ENCODE assay signal across 20 cellular contexts in genomic region chr12:99822273-99822672, GRCh38.
DNase-seq lines count a peak whose midpoint lies in the region; ATAC-seq and TF ChIP-seq lines count a peak whose summit lies in the region.
"Had no signal": no experiment of that assay in that cellular context is flagged by ENCODE, and none has a peak within 500 bp of the region (broad histone marks: within the 10 kb centered on the region; RNA-seq: fewer than 3 reads in every experiment).

No MANE protein-coding gene starts in this region.

- no peak overlapping the region for H3K4me2 ChIP-seq in GM23338
- no peak overlapping the region for H3K4me2 ChIP-seq in PC-3 (ENCODE audit: low read length)
- no peak overlapping the region for H3K4me2 ChIP-seq in neural progenitor cell
- H3K4me2 ChIP-seq: BLaER1 had no signal

- TF ChIP-seq CTCF in GM23338 (conservative IDR thresholded peaks at IDR 0.05; ENCODE audit: low read depth in 2 of 2), result peak; percentile 38 to 48; a peak in 3 of 4 replicates
- no peak for TF ChIP-seq CTCF in HEK293 (tag by site-specific recombination; IDR thresholded peaks at IDR 0.05)
- peak; percentile 34; the same call in 1 of the 2 replicates for TF ChIP-seq CTCF in PC-3 (conservative IDR thresholded peaks at IDR 0.05; ENCODE audit: low read depth, low read length)
- peak; percentile 27 for TF ChIP-seq CTCF in neural progenitor cell (IDR thresholded peaks at IDR 0.05)
- TF ChIP-seq CTCF in foreskin keratinocyte (conservative IDR thresholded peaks at IDR 0.05), result no peak

- H3K9ac ChIP-seq in PC-3 (ENCODE audit: low read length), result no peak overlapping the region
- no peak overlapping the region for H3K9ac ChIP-seq in neural progenitor cell
- H3K9ac ChIP-seq: BLaER1 had no signal

- H4K20me1 ChIP-seq in GM23338 (replicated peaks; ENCODE audit: insufficient read depth) (no peaks in the 10 kb centered on the region), PC-3 (ENCODE audit: low read length) (no peaks in the 10 kb centered on the region), neural progenitor cell (ENCODE audit: low read depth) (no peaks in the 10 kb centered on the region)

- H3K27ac Mint-ChIP-seq in GM23338 (no peak overlapping the region), neural progenitor cell (no peak overlapping the region)
- H3K27ac Mint-ChIP-seq in natural killer cell treated with Interleukin-12 subunit alpha and Interleukin-12 subunit beta and Interleukin-15 and Interleukin-18, amount 100 ng/mL, for 72 hours, result no peak overlapping the region
- H3K27ac Mint-ChIP-seq: B cell; CD4-positive, CD25-positive, alpha-beta regulatory T cell; CD8-positive, alpha-beta T cell had no signal

- POLR2A ChIA-PET in HEK293 (lab: Yijun Ruan, JAX), result no interaction called here
- POLR2A ChIA-PET in PC-3 (lab: Charles Lee; ENCODE audit: unreplicated experiment), result no interaction called here

- no peaks in the 10 kb centered on the region for H3K36me3 Mint-ChIP-seq in GM23338 (ENCODE audit: low read depth)
- H3K36me3 Mint-ChIP-seq in neural progenitor cell, result no peaks in the 10 kb centered on the region
- no peaks in the 10 kb centered on the region for H3K36me3 Mint-ChIP-seq in natural killer cell treated with Interleukin-12 subunit alpha and Interleukin-12 subunit beta and Interleukin-15 and Interleukin-18, amount 100 ng/mL, for 72 hours
- H3K36me3 Mint-ChIP-seq: CD4-positive, CD25-positive, alpha-beta regulatory T cell; CD8-positive, alpha-beta T cell had no signal

- H3K9me3 ChIP-seq in HEK293 (ENCODE audit: control insufficient read depth, insufficient read depth, low read depth, low read length) (no peaks in the 10 kb centered on the region), PC-3 (ENCODE audit: low read length) (no peaks in the 10 kb centered on the region), neural progenitor cell (ENCODE audit: low read depth) (no peaks in the 10 kb centered on the region)
- H3K9me3 ChIP-seq: BLaER1 had no signal

- H3K27ac ChIP-seq in GM23338 (ENCODE audit: low read depth) (no peak overlapping the region), HEK293 (ENCODE audit: extremely low read depth, low read depth, low read length) (no peak overlapping the region), PC-3 (ENCODE audit: low read length) (no peak overlapping the region), neural progenitor cell (no peak overlapping the region), foreskin keratinocyte (no peak overlapping the region)
- H3K27ac ChIP-seq: 22Rv1, BLaER1, C4-2B had no signal

- no peaks in the 10 kb centered on the region for H3K79me2 ChIP-seq in GM23338 (replicated peaks; ENCODE audit: insufficient read depth)
- H3K79me2 ChIP-seq in PC-3 (ENCODE audit: low read length), result no peaks in the 10 kb centered on the region
- no peaks in the 10 kb centered on the region for H3K79me2 ChIP-seq in neural progenitor cell (ENCODE audit: low read depth)

- BruUV-seq in PC-3 (replicated peaks; lab: Mats Ljungman, UMichigan), result no TSS peak

- H3F3A ChIP-seq in GM23338 (replicated peaks; ENCODE audit: low read depth) (no peaks in the 10 kb centered on the region), PC-3 (ENCODE audit: low read length, unreplicated experiment) (no peaks in the 10 kb centered on the region), neural progenitor cell (ENCODE audit: low read depth) (no peaks in the 10 kb centered on the region)

- DNase-seq in GM23338 (ENCODE audit: low spot score), result peak; percentile 25
- no peak for DNase-seq in PC-3
- DNase-seq in neural progenitor cell (ENCODE audit: low spot score), result no peak
- DNase-seq in DMS114 treated with DMSO at 0.1 percent for 48 hours (lab: John Stamatoyannopoulos, UW; ENCODE audit: unreplicated experiment), result no peak
- no peak for DNase-seq in foreskin keratinocyte
- DNase-seq in natural killer cell treated with Interleukin-12 subunit alpha and Interleukin-12 subunit beta and Interleukin-15 and Interleukin-18, amount 100 ng/mL, for 72 hours (ENCODE audit: low spot score), result no peak
- DNase-seq: Caco-2; CD4-positive, CD25-positive, alpha-beta regulatory T cell; CD8-positive, alpha-beta T cell; DMS79; EL; GDM1; H7 had no signal

- no peaks in the 10 kb centered on the region for H3K27me3 Mint-ChIP-seq in GM23338 (ENCODE audit: insufficient read depth, low read depth, poor library complexity)
- no peaks in the 10 kb centered on the region for H3K27me3 Mint-ChIP-seq in neural progenitor cell (ENCODE audit: insufficient read depth, low read depth)
- no peaks in the 10 kb centered on the region for H3K27me3 Mint-ChIP-seq in natural killer cell treated with Interleukin-12 subunit alpha and Interleukin-12 subunit beta and Interleukin-15 and Interleukin-18, amount 100 ng/mL, for 72 hours
- H3K27me3 Mint-ChIP-seq: B cell; CD4-positive, CD25-positive, alpha-beta regulatory T cell had no signal

- H3K4me1 ChIP-seq in GM23338 (ENCODE audit: insufficient read depth), result no peaks in the 10 kb centered on the region
- H3K4me1 ChIP-seq in HEK293 (ENCODE audit: control insufficient read depth, insufficient read depth, low read length), result no peaks in the 10 kb centered on the region
- H3K4me1 ChIP-seq in PC-3 (ENCODE audit: insufficient read depth, low read length), result no peaks in the 10 kb centered on the region
- H3K4me1 ChIP-seq in neural progenitor cell, result no peaks in the 10 kb centered on the region
- H3K4me1 ChIP-seq in foreskin keratinocyte, result no peaks in the 10 kb centered on the region
- H3K4me1 ChIP-seq: BLaER1, Caco-2 had no signal

- no peak overlapping the region for H3K4me3 Mint-ChIP-seq in GM23338
- no peak overlapping the region for H3K4me3 Mint-ChIP-seq in neural progenitor cell
- no peak overlapping the region for H3K4me3 Mint-ChIP-seq in natural killer cell treated with Interleukin-12 subunit alpha and Interleukin-12 subunit beta and Interleukin-15 and Interleukin-18, amount 100 ng/mL, for 72 hours
- H3K4me3 Mint-ChIP-seq: B cell; CD4-positive, CD25-positive, alpha-beta regulatory T cell; CD8-positive, alpha-beta T cell had no signal

- H2AFZ ChIP-seq in GM23338 (no peak overlapping the region), PC-3 (ENCODE audit: low read length) (no peak overlapping the region), neural progenitor cell (replicated peaks) (no peak overlapping the region)

- H3K9me3 Mint-ChIP-seq in GM23338 (no peaks in the 10 kb centered on the region), neural progenitor cell (no peaks in the 10 kb centered on the region)
- H3K9me3 Mint-ChIP-seq in natural killer cell treated with Interleukin-12 subunit alpha and Interleukin-12 subunit beta and Interleukin-15 and Interleukin-18, amount 100 ng/mL, for 72 hours, result peaks cover 3% of the 10 kb centered on the region

- H3K4me3 ChIP-seq in GM23338 (no peak overlapping the region), HEK293 (ENCODE audit: low read depth, low read length) (no peak overlapping the region), PC-3 (ENCODE audit: low read length) (no peak overlapping the region), neural progenitor cell (no peak overlapping the region)
- H3K4me3 ChIP-seq: BLaER1, GM12878 had no signal

- no peaks in the 10 kb centered on the region for H3K36me3 ChIP-seq in GM23338 (ENCODE audit: insufficient read depth)
- H3K36me3 ChIP-seq in HEK293 (ENCODE audit: control insufficient read depth in 2 of 2, insufficient read depth in 1 of 2, low read length in 2 of 2), result no peaks in the 10 kb centered on the region
- H3K36me3 ChIP-seq in PC-3 (ENCODE audit: low read depth, low read length), result no peaks in the 10 kb centered on the region
- H3K36me3 ChIP-seq in neural progenitor cell, result no peaks in the 10 kb centered on the region

- H3K4me1 Mint-ChIP-seq in GM23338, result no peaks in the 10 kb centered on the region
- no peaks in the 10 kb centered on the region for H3K4me1 Mint-ChIP-seq in neural progenitor cell
- no peaks in the 10 kb centered on the region for H3K4me1 Mint-ChIP-seq in natural killer cell treated with Interleukin-12 subunit alpha and Interleukin-12 subunit beta and Interleukin-15 and Interleukin-18, amount 100 ng/mL, for 72 hours (ENCODE audit: low read depth in 2 of 2)
- H3K4me1 Mint-ChIP-seq: B cell; CD4-positive, CD25-positive, alpha-beta regulatory T cell had no signal

- CTCF ChIA-PET in HEK293 (lab: Yijun Ruan, JAX) (interaction anchor here (0.6 to 0.7 kb wide), 3 partner anchors 10 to 529 kb away, joined by 3 to 4 read pairs (median 3); no protein-coding TSS in a partner anchor), PC-3 (lab: Charles Lee) (no interaction called here)

- no peaks in the 10 kb centered on the region for H3K27me3 ChIP-seq in GM23338 (ENCODE audit: insufficient read depth)
- peaks cover 17% of the 10 kb centered on the region; the same call in 1 of the 2 replicates for H3K27me3 ChIP-seq in PC-3 (ENCODE audit: low read length)
- H3K27me3 ChIP-seq in neural progenitor cell, result no peaks in the 10 kb centered on the region
- no peaks in the 10 kb centered on the region for H3K27me3 ChIP-seq in foreskin keratinocyte
- H3K27me3 ChIP-seq: BLaER1 had no signal

- ATAC-seq in GM23338 (no peak), PC-3 (no peak), foreskin keratinocyte (no peak), GM21619 (IDR thresholded peaks at IDR 0.05; ENCODE audit: unreplicated experiment) (no peak)
- ATAC-seq in natural killer cell treated with Interleukin-12 subunit alpha and Interleukin-12 subunit beta and Interleukin-15 and Interleukin-18, amount 100 ng/mL, for 72 hours, result no peak
- ATAC-seq: CD8-positive, alpha-beta T cell; GM12878 had no signal

- H3K9me2 ChIP-seq in GM23338 (ENCODE audit: insufficient read depth) (no peaks in the 10 kb centered on the region), PC-3 (replicated peaks; ENCODE audit: low read length) (no peaks in the 10 kb centered on the region)

- intact Hi-C loops in PC-3 (cut with micrococcal nuclease), result no loop called here

TF ChIP-seq in GM23338, 12 proteins besides CTCF, POLR2A, EP300 and RAD21 (continues in another document):
- TF ChIP-seq, protein P1, sequence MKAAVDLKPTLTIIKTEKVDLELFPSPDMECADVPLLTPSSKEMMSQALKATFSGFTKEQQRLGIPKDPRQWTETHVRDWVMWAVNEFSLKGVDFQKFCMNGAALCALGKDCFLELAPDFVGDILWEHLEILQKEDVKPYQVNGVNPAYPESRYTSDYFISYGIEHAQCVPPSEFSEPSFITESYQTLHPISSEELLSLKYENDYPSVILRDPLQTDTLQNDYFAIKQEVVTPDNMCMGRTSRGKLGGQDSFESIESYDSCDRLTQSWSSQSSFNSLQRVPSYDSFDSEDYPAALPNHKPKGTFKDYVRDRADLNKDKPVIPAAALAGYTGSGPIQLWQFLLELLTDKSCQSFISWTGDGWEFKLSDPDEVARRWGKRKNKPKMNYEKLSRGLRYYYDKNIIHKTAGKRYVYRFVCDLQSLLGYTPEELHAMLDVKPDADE (IDR thresholded peaks at IDR 0.05), result no peak

TF ChIP-seq in HEK293, 187 proteins besides CTCF, POLR2A, EP300 and RAD21 (continues in another document):
- TF ChIP-seq ZNF146 (tag by site-specific recombination; IDR thresholded peaks at IDR 0.05) (peak; percentile 68; the same call in 1 of the 2 replicates), ZBTB1 (tag by site-specific recombination; IDR thresholded peaks at IDR 0.05) (no peak), ZNF654 (tag by site-specific recombination; IDR thresholded peaks at IDR 0.05; ENCODE audit: low read depth) (no peak), ZNF626 (tag by site-specific recombination; IDR thresholded peaks at IDR 0.05) (no peak)

Comparison
In these comparisons a context has a peak if more than half of its experiments do, and no peak if none do; other contexts are left out.
1. CTCF ChIP-seq: peak in GM23338 (2 of 2), PC-3 (single experiment) and neural progenitor cell (single experiment); none in HEK293 (single experiment) and foreskin keratinocyte (single experiment).